Comparison of ENCODE assay signal across 2 cellular contexts in the genomic region with DNA sequence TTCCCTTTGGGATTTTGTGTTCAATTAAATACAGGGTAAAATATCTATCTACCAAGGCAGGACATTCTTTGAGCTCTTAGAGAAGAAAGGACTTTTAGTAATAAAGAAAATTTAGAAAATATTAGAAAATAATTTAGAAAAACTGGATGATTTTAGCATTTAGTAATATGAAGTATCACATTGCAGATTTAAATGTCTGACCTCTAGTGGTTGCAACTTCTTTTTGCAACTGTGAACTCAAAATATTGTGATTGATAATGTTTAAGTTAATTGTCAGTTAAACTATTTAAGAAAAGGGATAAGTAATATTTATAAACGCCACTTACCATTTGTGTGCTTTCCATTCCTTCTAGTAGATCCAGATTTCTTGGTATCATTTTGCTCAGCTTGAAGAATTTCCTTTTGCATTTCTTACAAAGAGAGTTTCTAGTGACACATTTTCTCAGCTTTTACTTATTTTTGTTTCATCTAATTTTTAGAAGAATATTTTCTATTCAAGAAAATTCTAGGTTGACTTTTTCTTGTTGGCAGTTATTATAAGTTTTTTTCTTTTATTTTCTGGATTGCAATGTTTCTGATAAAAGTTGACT.
TF ChIP-seq lines count a peak whose summit lies in the region.

No MANE protein-coding gene starts in this region.

TF ChIP-seq in SK-N-SH, 30 proteins besides CTCF, POLR2A, EP300 and RAD21 (continued from another document):
- TF ChIP-seq SMC3 (IDR thresholded peaks at IDR 0.05; ENCODE audit: low read depth, low read length): 0 out of 2 replicates have a peak, but pooled peaks have one; percentile 3

TF ChIP-seq in endothelial cell of umbilical vein, 7 proteins besides CTCF, POLR2A, EP300 and RAD21 (continued from another document):
- TF ChIP-seq EZH2 (IDR thresholded peaks at IDR 0.05; ENCODE audit: borderline replicate concordance, low read depth, low read length, severe bottlenecking): no peak
- no peak for TF ChIP-seq MAX (IDR thresholded peaks at IDR 0.05; ENCODE audit: insufficient read depth, insufficient read length)
